Comparison of ENCODE assay signal across 13 cellular contexts in genomic region chr14:55240526-55241178, GRCh38. TPM values are rescaled to one million over a fixed set of nuclear protein-coding genes. Genes with fewer than 3 reads are reported as not detected.
DNase-seq lines count a peak whose midpoint lies in the region; ATAC-seq and TF ChIP-seq lines count a peak whose summit lies in the region.
"Had no signal": no experiment of that assay in that cellular context is flagged by ENCODE, and none has a peak within 500 bp of the region (broad histone marks: within the 10 kb centered on the region; RNA-seq: fewer than 3 reads in every experiment).

No MANE protein-coding gene starts in this region.

- WGBS in HUES64: 55% methylated on average over 33 of the region's 33 CpGs
- WGBS in mesendoderm (ENCODE audit: extremely low coverage, insufficient coverage, low lambda C conversion rate): no CpG with 5 or more reads among the region's 33 CpGs

- no peaks in the 10 kb centered on the region for H4K20me1 ChIP-seq in fibroblast of lung (ENCODE audit: control insufficient read depth, extremely low read depth, insufficient read depth, low read length)

- no peak overlapping the region for H2BK5ac ChIP-seq in mesendoderm (ENCODE audit: low read length)

- no peak overlapping the region for H2AFZ ChIP-seq in fibroblast of lung (ENCODE audit: low read length)

- H3K4me2 ChIP-seq in fibroblast of lung (ENCODE audit: extremely low read depth, insufficient read depth, low read length) (no peak overlapping the region), mesendoderm (ENCODE audit: low read length) (no peak overlapping the region)

- no peak for TF ChIP-seq CTCF in fibroblast of lung (conservative IDR thresholded peaks at IDR 0.05 in 1 of 2, IDR thresholded peaks at IDR 0.05 in 1 of 2; ENCODE audit: low read depth in 1 of 2, low read length in 2 of 2)

- H2BK120ac ChIP-seq in mesendoderm (ENCODE audit: low read depth, low read length): no peak overlapping the region

- no peak overlapping the region for H4K5ac ChIP-seq in mesendoderm (ENCODE audit: low read length)

- H3K27ac ChIP-seq in HUES64 (ENCODE audit: low read depth, low read length) (no peak overlapping the region), fibroblast of lung (ENCODE audit: insufficient read depth, low read length) (no peak overlapping the region), mesendoderm (ENCODE audit: low read depth, low read length) (no peak overlapping the region)
- H3K27ac ChIP-seq: breast epithelium, pancreas, thyroid gland had no signal

- H3K9ac ChIP-seq in HUES64 (ENCODE audit: low read depth, low read length) (no peak overlapping the region), fibroblast of lung (ENCODE audit: insufficient read depth, low read length) (no peak overlapping the region), mesendoderm (ENCODE audit: low read length) (no peak overlapping the region)

- H3K4me1 ChIP-seq in HUES64 (ENCODE audit: insufficient read depth, low read length): no peaks in the 10 kb centered on the region
- no peaks in the 10 kb centered on the region for H3K4me1 ChIP-seq in fibroblast of lung (ENCODE audit: control insufficient read depth, extremely low read depth, insufficient read depth, low read length)
- no peaks in the 10 kb centered on the region for H3K4me1 ChIP-seq in mesendoderm (ENCODE audit: control insufficient read depth, low read depth, low read length)
- H3K4me1 ChIP-seq: breast epithelium, pancreas had no signal

- H3K79me2 ChIP-seq in fibroblast of lung (ENCODE audit: control insufficient read depth, insufficient read depth, low read length): no peaks in the 10 kb centered on the region
- H3K79me2 ChIP-seq in mesendoderm (ENCODE audit: control insufficient read depth, insufficient read depth, low read length): no peaks in the 10 kb centered on the region

- no peak overlapping the region for H2BK15ac ChIP-seq in mesendoderm (replicated peaks; ENCODE audit: low read depth)

- H3K4ac ChIP-seq in mesendoderm (ENCODE audit: low read depth, low read length): no peak overlapping the region

- no peak overlapping the region for H3K18ac ChIP-seq in mesendoderm (ENCODE audit: low read length)

- H3K23ac ChIP-seq in mesendoderm (ENCODE audit: low read length): no peak overlapping the region

- H3K36me3 ChIP-seq in HUES64 (ENCODE audit: insufficient read depth, low read length) (no peaks in the 10 kb centered on the region), fibroblast of lung (ENCODE audit: control insufficient read depth, insufficient read depth, low read length) (no peaks in the 10 kb centered on the region), mesendoderm (ENCODE audit: control insufficient read depth, insufficient read depth, low read length) (no peaks in the 10 kb centered on the region)
- H3K36me3 ChIP-seq: breast epithelium, pancreas, thyroid gland had no signal

- peaks cover 24% of the 10 kb centered on the region for H3K27me3 ChIP-seq in HUES64 (ENCODE audit: insufficient read depth, low read length)
- H3K27me3 ChIP-seq in fibroblast of lung (ENCODE audit: control insufficient read depth, insufficient read depth, low read length): no peaks in the 10 kb centered on the region
- no peaks in the 10 kb centered on the region for H3K27me3 ChIP-seq in mesendoderm (ENCODE audit: insufficient read depth, low read length, poor library complexity)
- H3K27me3 ChIP-seq: pancreas, thyroid gland had no signal

- no peaks in the 10 kb centered on the region for H3K79me1 ChIP-seq in mesendoderm (ENCODE audit: low read length)

- H3K4me3 ChIP-seq in HUES64 (ENCODE audit: low read length): peak overlapping the region; percentile 23
- H3K4me3 ChIP-seq in fibroblast of lung (replicated peaks in 1 of 4; ENCODE audit: control extremely low read depth in 1 of 4, insufficient read depth in 1 of 4, low read depth in 3 of 4, low read length in 4 of 4): no peak overlapping the region
- no peak overlapping the region for H3K4me3 ChIP-seq in mesendoderm (ENCODE audit: low read length)
- H3K4me3 ChIP-seq: breast epithelium, pancreas, thyroid gland had no signal

- no peaks in the 10 kb centered on the region for H3K9me3 ChIP-seq in HUES64 (ENCODE audit: insufficient read depth, low read depth, low read length)
- H3K9me3 ChIP-seq in fibroblast of lung (ENCODE audit: control insufficient read depth, insufficient read depth, low read depth, low read length): no peaks in the 10 kb centered on the region
- H3K9me3 ChIP-seq: breast epithelium, pancreas, thyroid gland had no signal

- DNase-seq in AG08396 (ENCODE audit: low spot score) (peak; percentile 32), fibroblast of lung (ENCODE audit: low read depth in 2 of 2) (peak; percentile 63 to 75), mesendoderm (peak; percentile 70), pons (ENCODE audit: low spot score) (no peak), cortex of kidney (lab: John Stamatoyannopoulos, UW) (no peak), glomerular visceral epithelial cell (ENCODE audit: extremely low spot score) (no peak)
- DNase-seq: Calu3, NCI-H2171, thyroid gland had no signal

- H2AK5ac ChIP-seq in mesendoderm (ENCODE audit: low read length): no peak overlapping the region

- ATAC-seq in GM18909 (IDR thresholded peaks at IDR 0.05; ENCODE audit: poor library complexity, unreplicated experiment): no peak
- ATAC-seq: pancreas had no signal

- no peak overlapping the region for H3K56ac ChIP-seq in mesendoderm (ENCODE audit: low read length)

- no peak overlapping the region for H4K8ac ChIP-seq in mesendoderm (ENCODE audit: low read depth, low read length)

RNA-seq across cellular contexts. Expression of gene FBXO34, which starts 30.6 kb away (rescaled TPM):
- 7.2 TPM for polyA plus RNA-seq in HUES64 (2013, experiment 1 of 2)
- polyA plus RNA-seq in HUES64 (2013, experiment 2 of 2): 8.4 TPM
- 23.4 and 29.1 TPM in 2 replicates for total RNA-seq in fibroblast of lung
- polyA plus RNA-seq in fibroblast of lung: 17.3 and 20.8 TPM in 2 replicates
- 11.4 and 13.0 TPM in 2 replicates for polyA plus RNA-seq in fibroblast of lung (2012)
- 7.7 and 11.0 TPM in 2 replicates for polyA minus RNA-seq in fibroblast of lung (ENCODE audit: low replicate concordance)
- 8.4 TPM for polyA plus RNA-seq in mesendoderm (2013, experiment 1 of 2)
- 8.6 TPM for polyA plus RNA-seq in mesendoderm (2013, experiment 2 of 2)

RNA-seq across cellular contexts. Expression of gene DLGAP5, which starts 49.3 kb away (rescaled TPM):
- 73.6 TPM for polyA plus RNA-seq in HUES64 (2013, experiment 1 of 2)
- 88.2 TPM for polyA plus RNA-seq in HUES64 (2013, experiment 2 of 2)
- 0.77 and 8.1 TPM in 2 replicates for total RNA-seq in fibroblast of lung
- 10.5 and 31.2 TPM in 2 replicates for polyA plus RNA-seq in fibroblast of lung
- polyA plus RNA-seq in fibroblast of lung (2012): 7.4 and 24.7 TPM in 2 replicates
- 1.6 and 2.5 TPM in 2 replicates for polyA minus RNA-seq in fibroblast of lung (ENCODE audit: low replicate concordance)
- polyA plus RNA-seq in mesendoderm (2013, experiment 1 of 2): 91.1 TPM
- polyA plus RNA-seq in mesendoderm (2013, experiment 2 of 2): 89.4 TPM
- polyA plus RNA-seq: pancreas had no signal

Comparison
In these comparisons a context has a peak if more than half of its experiments do, and no peak if none do; other contexts are left out.
1. DNase-seq: peak in AG08396 (single experiment), fibroblast of lung (2 of 2) and mesendoderm (single experiment); none in pons (single experiment), cortex of kidney (single experiment) and glomerular visceral epithelial cell (single experiment).